8 cellular contexts compared by ENCODE assay signal in genomic region chr20:57048027-57048869, GRCh38.
DNase-seq lines count a peak whose midpoint lies in the region; ATAC-seq and TF ChIP-seq lines count a peak whose summit lies in the region.

No MANE protein-coding gene starts in this region.

- no peak for ATAC-seq in HG03159 (IDR thresholded peaks at IDR 0.05; ENCODE audit: unreplicated experiment)

- H3K4me3 ChIP-seq in WERI-Rb-1 (ENCODE audit: low read depth, low read length) (no peak overlapping the region), suprapubic skin (no peak overlapping the region)

- TF ChIP-seq CTCF in WERI-Rb-1 (IDR thresholded peaks at IDR 0.05; ENCODE audit: low read depth, low read length) (peak; percentile 69), suprapubic skin (IDR thresholded peaks at IDR 0.05) (peak; percentile 44 to 61)

- H3K27me3 ChIP-seq in WERI-Rb-1 (ENCODE audit: insufficient read depth, low read depth, severe bottlenecking) (peaks cover 80% of the 10 kb centered on the region), suprapubic skin (peaks cover 11% of the 10 kb centered on the region)

- no peaks in the 10 kb centered on the region for H3K36me3 ChIP-seq in WERI-Rb-1
- no peaks in the 10 kb centered on the region for H3K36me3 ChIP-seq in suprapubic skin

- WGBS in suprapubic skin = 33% methylated on average over 12 of the region's 14 CpGs

- peak; percentile 20 for DNase-seq in NCI-H2227 (lab: John Stamatoyannopoulos, UW; ENCODE audit: unreplicated experiment)
- no peak for DNase-seq in NCI-H2227 treated with DMSO at 0.1 percent for 48 hours (lab: John Stamatoyannopoulos, UW)
- peak; percentile 22 for DNase-seq in HK-2 (ENCODE audit: unreplicated experiment)
- DNase-seq in WERI-Rb-1 = peak; percentile 14
- peak; percentile 49 for DNase-seq in iPS DF 4.7 (ENCODE audit: extremely low read depth, low spot score)
- DNase-seq in suprapubic skin (ENCODE audit: low spot score in 2 of 2) = peak in 1 of 2 donors; percentile 67
- no peak for DNase-seq in DMS53 (lab: John Stamatoyannopoulos, UW)

- TF ChIP-seq POLR2A in suprapubic skin (IDR thresholded peaks at IDR 0.05) = no peak

- peaks cover 42% of the 10 kb centered on the region for H3K4me1 ChIP-seq in suprapubic skin

- TF ChIP-seq EP300 in suprapubic skin (IDR thresholded peaks at IDR 0.05) = no peak

- no peaks in the 10 kb centered on the region for H3K9me3 ChIP-seq in WERI-Rb-1 (ENCODE audit: severe bottlenecking)
- no peaks in the 10 kb centered on the region for H3K9me3 ChIP-seq in suprapubic skin

- H3K27ac ChIP-seq in WERI-Rb-1 (no peak overlapping the region), suprapubic skin (peak overlapping the region; percentile 51)

Comparison
In these comparisons a context has a peak if more than half of its experiments do, and no peak if none do; other contexts are left out.
1. DNase-seq: peak in NCI-H2227 (single experiment), HK-2 (single experiment), WERI-Rb-1 (single experiment) and iPS DF 4.7 (single experiment); none in NCI-H2227 treated with DMSO at 0.1 percent for 48 hours (single experiment) and DMS53 (single experiment).